In the genomic region with DNA sequence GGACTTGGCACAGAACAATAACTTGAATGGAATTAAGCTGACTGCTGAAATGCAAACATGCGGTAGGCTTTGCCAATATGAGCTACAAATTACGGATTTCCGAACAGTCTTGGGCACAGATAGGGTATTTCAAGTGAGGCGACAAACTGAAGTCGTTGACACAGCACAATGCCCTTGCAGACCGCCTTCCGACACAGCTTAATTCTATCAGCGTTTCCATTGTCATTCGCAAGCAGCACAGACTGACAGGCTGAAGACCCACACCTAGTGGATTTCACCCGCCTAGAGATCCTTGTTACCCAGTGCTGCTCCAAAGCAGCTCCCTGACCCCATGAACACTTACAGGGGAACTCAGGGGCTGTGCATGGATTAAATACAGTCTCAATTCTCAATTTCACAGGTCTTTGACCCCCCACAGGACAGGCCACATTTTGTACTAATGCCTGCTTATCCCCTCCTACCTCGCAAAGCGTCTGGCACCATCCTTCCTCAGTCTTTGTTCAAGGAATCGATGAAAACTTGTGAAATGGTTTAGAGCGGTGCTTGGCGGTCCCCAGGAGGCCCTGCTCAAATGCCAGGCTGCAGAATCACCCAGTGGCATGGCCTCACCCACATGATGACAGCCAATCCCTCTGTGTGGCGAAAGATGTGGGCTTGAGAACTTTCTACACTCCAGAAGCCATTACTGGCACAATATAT, we compare ENCODE assay signal across 1 cellular context.
TF ChIP-seq lines count a peak whose summit lies in the region.

No MANE protein-coding gene starts in this region.

TF ChIP-seq in K562, 482 proteins besides CTCF, POLR2A, EP300 and RAD21 (continued from another document):
- TF ChIP-seq ZNF551 (CRISPR knock-in tag; IDR thresholded peaks at IDR 0.05) (no peak), C11orf30 (IDR thresholded peaks at IDR 0.05; ENCODE audit: low read depth) (0 out of 2 replicates have a peak, but pooled peaks have one; percentile 9), ZNF316 (IDR thresholded peaks at IDR 0.05) (peak; percentile 17; the same call in 1 of the 2 replicates)
